Comparison of ENCODE assay signal across 1 cellular context in genomic region chr19:58154679-58155648, GRCh38.
TF ChIP-seq lines count a peak whose summit lies in the region.

No MANE protein-coding gene starts in this region.

TF ChIP-seq in HepG2, 621 proteins besides CTCF, POLR2A, EP300 and RAD21 (continued from another document and continues in another):
- TF ChIP-seq HES4 (CRISPR knock-in tag; IDR thresholded peaks at IDR 0.05; ENCODE audit: borderline replicate concordance): peak; percentile 90
- no peak for TF ChIP-seq PITX1 (CRISPR knock-in tag; IDR thresholded peaks at IDR 0.05)
- TF ChIP-seq ZBTB10 (CRISPR knock-in tag; IDR thresholded peaks at IDR 0.05; ENCODE audit: borderline replicate concordance): no peak
- TF ChIP-seq ISL2 (CRISPR knock-in tag; IDR thresholded peaks at IDR 0.05): peak; percentile 71
- TF ChIP-seq MAFF (IDR thresholded peaks at IDR 0.05; ENCODE audit: low read depth, low read length): no peak
- TF ChIP-seq ONECUT2 (CRISPR knock-in tag; IDR thresholded peaks at IDR 0.05): no peak
- TF ChIP-seq ZIK1 (CRISPR knock-in tag; IDR thresholded peaks at IDR 0.05; ENCODE audit: borderline replicate concordance, low read depth): peak; percentile 80
- no peak for TF ChIP-seq ZNF512B (CRISPR knock-in tag; IDR thresholded peaks at IDR 0.05; ENCODE audit: borderline replicate concordance)
- TF ChIP-seq TFDP2 (CRISPR knock-in tag; IDR thresholded peaks at IDR 0.05): peak; percentile 74; the same call in 1 of the 2 replicates
- no peak for TF ChIP-seq ATF3 (CRISPR knock-in tag; IDR thresholded peaks at IDR 0.05)
- no peak for TF ChIP-seq HNF1A (IDR thresholded peaks at IDR 0.05; ENCODE audit: low read depth)
- TF ChIP-seq HNF1A (CRISPR knock-in tag; IDR thresholded peaks at IDR 0.05; ENCODE audit: borderline replicate concordance): peak; percentile 62; the same call in 1 of the 2 replicates
- TF ChIP-seq SAP130 (CRISPR knock-in tag; IDR thresholded peaks at IDR 0.05; ENCODE audit: low read depth): peak; percentile 93
- TF ChIP-seq ZNF672 (CRISPR knock-in tag; IDR thresholded peaks at IDR 0.05): no peak
- TF ChIP-seq MED13 (CRISPR knock-in tag; IDR thresholded peaks at IDR 0.05): no peak
- no peak; the same call in 1 of the 2 replicates for TF ChIP-seq GZF1 (CRISPR knock-in tag; IDR thresholded peaks at IDR 0.05)
- 0 out of 2 replicates have a peak, but pooled peaks have one; percentile 71 for TF ChIP-seq ZNF580 (CRISPR knock-in tag; IDR thresholded peaks at IDR 0.05; ENCODE audit: borderline replicate concordance, low read depth)
- TF ChIP-seq PPARG (CRISPR knock-in tag; conservative IDR thresholded peaks at IDR 0.05): peak; percentile 56; the same call in 1 of the 2 replicates
- TF ChIP-seq ZNF264 (CRISPR knock-in tag; IDR thresholded peaks at IDR 0.05): 0 out of 2 replicates have a peak, but pooled peaks have one; percentile 13
- TF ChIP-seq, protein P1, sequence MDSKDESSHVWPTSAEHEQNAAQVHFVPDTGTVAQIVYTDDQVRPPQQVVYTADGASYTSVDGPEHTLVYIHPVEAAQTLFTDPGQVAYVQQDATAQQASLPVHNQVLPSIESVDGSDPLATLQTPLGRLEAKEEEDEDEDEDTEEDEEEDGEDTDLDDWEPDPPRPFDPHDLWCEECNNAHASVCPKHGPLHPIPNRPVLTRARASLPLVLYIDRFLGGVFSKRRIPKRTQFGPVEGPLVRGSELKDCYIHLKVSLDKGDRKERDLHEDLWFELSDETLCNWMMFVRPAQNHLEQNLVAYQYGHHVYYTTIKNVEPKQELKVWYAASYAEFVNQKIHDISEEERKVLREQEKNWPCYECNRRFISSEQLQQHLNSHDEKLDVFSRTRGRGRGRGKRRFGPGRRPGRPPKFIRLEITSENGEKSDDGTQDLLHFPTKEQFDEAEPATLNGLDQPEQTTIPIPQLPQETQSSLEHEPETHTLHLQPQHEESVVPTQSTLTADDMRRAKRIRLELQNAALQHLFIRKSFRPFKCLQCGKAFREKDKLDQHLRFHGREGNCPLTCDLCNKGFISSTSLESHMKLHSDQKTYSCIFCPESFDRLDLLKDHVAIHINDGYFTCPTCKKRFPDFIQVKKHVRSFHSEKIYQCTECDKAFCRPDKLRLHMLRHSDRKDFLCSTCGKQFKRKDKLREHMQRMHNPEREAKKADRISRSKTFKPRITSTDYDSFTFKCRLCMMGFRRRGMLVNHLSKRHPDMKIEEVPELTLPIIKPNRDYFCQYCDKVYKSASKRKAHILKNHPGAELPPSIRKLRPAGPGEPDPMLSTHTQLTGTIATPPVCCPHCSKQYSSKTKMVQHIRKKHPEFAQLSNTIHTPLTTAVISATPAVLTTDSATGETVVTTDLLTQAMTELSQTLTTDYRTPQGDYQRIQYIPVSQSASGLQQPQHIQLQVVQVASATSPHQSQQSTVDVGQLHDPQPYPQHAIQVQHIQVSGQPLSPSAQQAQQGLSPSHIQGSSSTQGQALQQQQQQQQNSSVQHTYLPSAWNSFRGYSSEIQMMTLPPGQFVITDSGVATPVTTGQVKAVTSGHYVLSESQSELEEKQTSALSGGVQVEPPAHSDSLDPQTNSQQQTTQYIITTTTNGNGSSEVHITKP (CRISPR knock-in tag; IDR thresholded peaks at IDR 0.05; ENCODE audit: low read depth): peak; percentile 67; the same call in 1 of the 2 replicates
- TF ChIP-seq KDM4B (CRISPR knock-in tag; IDR thresholded peaks at IDR 0.05): no peak
- TF ChIP-seq ZNF280D (CRISPR knock-in tag; IDR thresholded peaks at IDR 0.05): no peak
- peak; percentile 92; the same call in 1 of the 2 replicates for TF ChIP-seq ZNF350 (CRISPR knock-in tag; IDR thresholded peaks at IDR 0.05; ENCODE audit: borderline replicate concordance, low read depth)
- TF ChIP-seq MLLT10 (CRISPR knock-in tag; IDR thresholded peaks at IDR 0.05): no peak
- TF ChIP-seq, protein P2, sequence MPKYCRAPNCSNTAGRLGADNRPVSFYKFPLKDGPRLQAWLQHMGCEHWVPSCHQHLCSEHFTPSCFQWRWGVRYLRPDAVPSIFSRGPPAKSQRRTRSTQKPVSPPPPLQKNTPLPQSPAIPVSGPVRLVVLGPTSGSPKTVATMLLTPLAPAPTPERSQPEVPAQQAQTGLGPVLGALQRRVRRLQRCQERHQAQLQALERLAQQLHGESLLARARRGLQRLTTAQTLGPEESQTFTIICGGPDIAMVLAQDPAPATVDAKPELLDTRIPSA (CRISPR knock-in tag; IDR thresholded peaks at IDR 0.05; ENCODE audit: borderline replicate concordance): no peak; the same call in 1 of the 2 replicates
- 0 out of 2 replicates have a peak, but pooled peaks have one; percentile 7 for TF ChIP-seq IRF1 (CRISPR knock-in tag; IDR thresholded peaks at IDR 0.05; ENCODE audit: low read depth)
- no peak; the same call in 1 of the 2 replicates for TF ChIP-seq GTF3A (CRISPR knock-in tag; conservative IDR thresholded peaks at IDR 0.05)
- no peak for TF ChIP-seq ZBTB7B (CRISPR knock-in tag; IDR thresholded peaks at IDR 0.05)
- TF ChIP-seq ETV6 (CRISPR knock-in tag; conservative IDR thresholded peaks at IDR 0.05): no peak; the same call in 1 of the 2 replicates
- TF ChIP-seq, protein P3, sequence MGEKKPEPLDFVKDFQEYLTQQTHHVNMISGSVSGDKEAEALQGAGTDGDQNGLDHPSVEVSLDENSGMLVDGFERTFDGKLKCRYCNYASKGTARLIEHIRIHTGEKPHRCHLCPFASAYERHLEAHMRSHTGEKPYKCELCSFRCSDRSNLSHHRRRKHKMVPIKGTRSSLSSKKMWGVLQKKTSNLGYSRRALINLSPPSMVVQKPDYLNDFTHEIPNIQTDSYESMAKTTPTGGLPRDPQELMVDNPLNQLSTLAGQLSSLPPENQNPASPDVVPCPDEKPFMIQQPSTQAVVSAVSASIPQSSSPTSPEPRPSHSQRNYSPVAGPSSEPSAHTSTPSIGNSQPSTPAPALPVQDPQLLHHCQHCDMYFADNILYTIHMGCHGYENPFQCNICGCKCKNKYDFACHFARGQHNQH (CRISPR knock-in tag; IDR thresholded peaks at IDR 0.05): peak; percentile 65
